In the genomic region with DNA sequence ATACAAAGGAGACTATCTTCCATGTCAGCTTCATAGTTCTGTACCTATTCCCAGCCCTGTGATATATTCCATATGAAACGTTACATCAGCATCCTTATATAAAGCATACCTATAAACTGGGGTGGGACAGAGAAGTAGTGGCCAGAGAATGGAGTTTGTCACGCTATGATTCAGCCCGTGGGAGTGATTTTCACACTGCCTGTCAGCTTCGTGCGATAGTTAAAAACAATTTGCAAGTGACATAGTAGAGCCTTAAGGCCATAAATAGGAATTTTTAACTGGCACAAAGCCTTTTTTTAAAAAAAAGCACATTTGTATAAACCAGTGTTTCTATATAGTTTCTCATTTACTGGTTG, we compare ENCODE assay signal across 13 cellular contexts. TPM values are rescaled to one million over a fixed set of nuclear protein-coding genes. Genes with fewer than 3 reads are reported as not detected.
DNase-seq lines count a peak whose midpoint lies in the region; ATAC-seq and TF ChIP-seq lines count a peak whose summit lies in the region.
"Had no signal": no experiment of that assay in that cellular context is flagged by ENCODE, and none has a peak within 500 bp of the region (broad histone marks: within the 10 kb centered on the region; RNA-seq: fewer than 3 reads in every experiment).

No MANE protein-coding gene starts in this region.

- no peak overlapping the region for H3K27ac Mint-ChIP-seq in activated CD4-positive, alpha-beta T cell treated with anti-CD3 and anti-CD28 coated beads, Interleukin-2, amount 10 ng/mL, durations not matched to agents 24 days and 14 days
- H3K27ac Mint-ChIP-seq: effector memory CD8-positive, alpha-beta T cell; natural killer cell; T-cell had no signal

- POLR2A ChIA-PET in Panc1 (lab: Charles Lee): no interaction called here

- H3K27ac ChIP-seq in Panc1 (ENCODE audit: low read length): no peak overlapping the region
- peak overlapping the region in 42 of 59 donors; percentile 1 to 77 (median 50) for H3K27ac ChIP-seq in dorsolateral prefrontal cortex

- CTCF ChIA-PET in Panc1 (lab: Charles Lee): no interaction called here

- H3K27me3 ChIP-seq in Panc1 (ENCODE audit: control insufficient read depth, insufficient read depth, low read length) (no peaks in the 10 kb centered on the region), dorsolateral prefrontal cortex (no peaks in the 10 kb centered on the region)

- ATAC-seq in Panc1: peak; percentile 55; the same call in 1 of the 2 replicates
- ATAC-seq: effector memory CD8-positive, alpha-beta T cell; natural killer cell; sciatic nerve; T-cell had no signal

- H3K9me3 ChIP-seq in Panc1 (ENCODE audit: control insufficient read depth, insufficient read depth, low read depth, low read length): no peaks in the 10 kb centered on the region

- H3K4me1 Mint-ChIP-seq in activated CD4-positive, alpha-beta T cell treated with anti-CD3 and anti-CD28 coated beads, Interleukin-2, amount 10 ng/mL, durations not matched to agents 24 days and 14 days: peaks cover 10% of the 10 kb centered on the region
- H3K4me1 Mint-ChIP-seq: natural killer cell had no signal

- BruUV-seq in Panc1 (replicated peaks; lab: Mats Ljungman, UMichigan): no TSS peak

- no peak for TF ChIP-seq CTCF in Panc1 (IDR thresholded peaks at IDR 0.05)
- TF ChIP-seq CTCF in dorsolateral prefrontal cortex (IDR thresholded peaks at IDR 0.05 in 54 of 56, conservative IDR thresholded peaks at IDR 0.05 in 2 of 56; ENCODE audit: low read depth in 1 of 56, partially characterized antibody in 56 of 56): no peak

- H3K36me3 ChIP-seq in Panc1 (ENCODE audit: control insufficient read depth, insufficient read depth, low read length): no peaks in the 10 kb centered on the region

- H3K9me3 Mint-ChIP-seq in activated CD4-positive, alpha-beta T cell treated with anti-CD3 and anti-CD28 coated beads, Interleukin-2, amount 10 ng/mL, durations not matched to agents 24 days and 14 days: no peaks in the 10 kb centered on the region
- H3K9me3 Mint-ChIP-seq: effector memory CD8-positive, alpha-beta T cell; natural killer cell; T-cell had no signal

- intact Hi-C loops in Panc1 (cut with micrococcal nuclease; ENCODE audit: unreplicated experiment): no loop called here
- intact Hi-C loops in dorsolateral prefrontal cortex (cut with DNase I): no loop called here
- intact Hi-C loops in activated CD4-positive, alpha-beta T cell treated with anti-CD3 and anti-CD28 coated beads, Interleukin-2, amount 10 ng/mL, durations not matched to agents 24 days and 14 days (cut with micrococcal nuclease): no loop called here

- in situ Hi-C loops in Panc1 (cut with HindIII; ENCODE audit: low pct_unique_long_range_greater_than_20kb, low sequenced_read_pairs): no loop called here

- H3K4me1 ChIP-seq in Panc1 (ENCODE audit: control insufficient read depth, insufficient read depth, low read length): peaks cover 26% of the 10 kb centered on the region

- no peaks in the 10 kb centered on the region for H3K36me3 Mint-ChIP-seq in activated CD4-positive, alpha-beta T cell treated with anti-CD3 and anti-CD28 coated beads, Interleukin-2, amount 10 ng/mL, durations not matched to agents 24 days and 14 days (ENCODE audit: low read depth)
- H3K36me3 Mint-ChIP-seq: natural killer cell had no signal

- H3K4me3 ChIP-seq in Panc1 (ENCODE audit: low read depth in 2 of 2, low read length in 2 of 2) (no peak overlapping the region), dorsolateral prefrontal cortex (no peak overlapping the region)

- no peak overlapping the region for H3K4me3 Mint-ChIP-seq in activated CD4-positive, alpha-beta T cell treated with anti-CD3 and anti-CD28 coated beads, Interleukin-2, amount 10 ng/mL, durations not matched to agents 24 days and 14 days
- H3K4me3 Mint-ChIP-seq: effector memory CD8-positive, alpha-beta T cell; natural killer cell; T-cell had no signal

- DNase-seq in HCEC 1CT (peak; percentile 22), Panc1 (ENCODE audit: low read depth, low spot score) (no peak), dorsolateral prefrontal cortex (peak in 3 of 10 donors; percentile 48 to 55 (median 54)), renal cortical epithelial cell (ENCODE audit: low read depth) (peak; percentile 47), NCI-H526 treated with DMSO at 0.1 percent for 48 hours (lab: John Stamatoyannopoulos, UW) (no peak), pons (ENCODE audit: low spot score) (no peak)
- DNase-seq in activated CD4-positive, alpha-beta T cell treated with anti-CD3 and anti-CD28 coated beads, Interleukin-2, amount 10 ng/mL, durations not matched to agents 24 days and 14 days: no peak
- DNase-seq: activated T-cell treated with anti-CD3 and anti-CD28 coated beads, Interleukin-2, amount 50 U/mL, for 1 hour; effector memory CD8-positive, alpha-beta T cell; natural killer cell; NCI-H2107; T-cell had no signal

- H3K27me3 Mint-ChIP-seq in activated CD4-positive, alpha-beta T cell treated with anti-CD3 and anti-CD28 coated beads, Interleukin-2, amount 10 ng/mL, durations not matched to agents 24 days and 14 days: no peaks in the 10 kb centered on the region
- H3K27me3 Mint-ChIP-seq: effector memory CD8-positive, alpha-beta T cell; T-cell had no signal

RNA-seq across cellular contexts. Expression of a gene that starts 30.2 kb away (rescaled TPM):
- 81.7 TPM for total RNA-seq in Panc1 (2021; ENCODE audit: unreplicated experiment)
- polyA plus RNA-seq in Panc1 (2012; ENCODE audit: insufficient read length): 47.6 TPM
- 100 to 1,000 TPM; 163 to 459 (median 237) TPM for total RNA-seq in dorsolateral prefrontal cortex
- total RNA-seq in renal cortical epithelial cell: 45.3 and 149 TPM in 2 replicates
- total RNA-seq in activated CD4-positive, alpha-beta T cell treated with anti-CD3 and anti-CD28 coated beads, Interleukin-2, amount 10 ng/mL, durations not matched to agents 24 days and 14 days: 31.5 and 32.6 TPM in 2 replicates

RNA-seq across cellular contexts. Expression of a gene that starts 30.4 kb away (rescaled TPM):
- total RNA-seq in Panc1 (2021; ENCODE audit: unreplicated experiment): 0.92 TPM
- polyA plus RNA-seq in Panc1 (2012; ENCODE audit: insufficient read length): 0.19 TPM
- 10 to 100 TPM in 20 of 120 experiments, 1 to 10 TPM in 100; 4.8 to 15.3 (median 8.3) TPM for total RNA-seq in dorsolateral prefrontal cortex
- total RNA-seq in renal cortical epithelial cell: 4.9 and 16.0 TPM in 2 replicates
- total RNA-seq in activated CD4-positive, alpha-beta T cell treated with anti-CD3 and anti-CD28 coated beads, Interleukin-2, amount 10 ng/mL, durations not matched to agents 24 days and 14 days: not detected in 2 replicates
- total RNA-seq: natural killer cell, T-cell had no signal

Comparison
In these comparisons a context has a peak if more than half of its experiments do, and no peak if none do; other contexts are left out.
1. DNase-seq: peak in HCEC 1CT (single experiment) and renal cortical epithelial cell (single experiment); none in Panc1 (single experiment), NCI-H526 treated with DMSO at 0.1 percent for 48 hours (single experiment), activated CD4-positive, alpha-beta T cell treated with anti-CD3 and anti-CD28 coated beads, Interleukin-2, amount 10 ng/mL, durations not matched to agents 24 days and 14 days (single experiment) and pons (single experiment).